In genomic region chr18:9232977-9233376, GRCh38 we compare ENCODE assay signal across 25 cellular contexts.
"Had no signal": no experiment of that assay in that cellular context is flagged by ENCODE, and none has a peak within 500 bp of the region (broad histone marks: within the 10 kb centered on the region; RNA-seq: fewer than 3 reads in every experiment).

No MANE protein-coding gene starts in this region.

- H2AFZ ChIP-seq: hepatocyte had no signal

- H3K4me1 Mint-ChIP-seq: mesothelial cell of epicardium had no signal

- DNase-seq: dermis blood vessel endothelial cell; dorsolateral prefrontal cortex; effector CD4-positive, alpha-beta T cell; effector memory CD4-positive, alpha-beta T cell; foreskin keratinocyte; heart left ventricle; hypothalamus; immature natural killer cell; islet precursor cell; kidney glomerular epithelial cell; left colon; left ventricle myocardium superior; lower lobe of right lung; mesenchymal stem cell; mucosa of descending colon had no signal

- H3K4me3 Mint-ChIP-seq: immature natural killer cell, mesothelial cell of epicardium had no signal

- H3K27ac ChIP-seq: coronary artery, esophagus muscularis mucosa, foreskin keratinocyte, gastroesophageal sphincter, heart left ventricle, hepatocyte, lower lobe of right lung had no signal

- H3K27ac Mint-ChIP-seq: immature natural killer cell, mesothelial cell of epicardium had no signal

- H3K4me1 ChIP-seq: foreskin keratinocyte, gastroesophageal sphincter, lower lobe of right lung had no signal

- H3K27me3 ChIP-seq: dorsolateral prefrontal cortex, esophagus muscularis mucosa, foreskin keratinocyte, gastroesophageal sphincter, heart left ventricle, hepatocyte had no signal

- H3K4me3 ChIP-seq: coronary artery, dorsolateral prefrontal cortex, esophagus muscularis mucosa, gastroesophageal sphincter, heart left ventricle, hepatocyte, lower lobe of right lung, mucosa of descending colon had no signal

- ATAC-seq: foreskin keratinocyte, gastroesophageal sphincter, heart left ventricle, left colon, left lobe of liver, left ventricle myocardium superior, lower lobe of right lung, mucosa of descending colon had no signal

- FAIRE-seq: colon, endothelial cell of umbilical vein, frontal cortex, kidney had no signal

- H3K4me2 ChIP-seq: hepatocyte had no signal
